Comparison of ENCODE assay signal across 1 cellular context in genomic region chr22:49949914-49950292, GRCh38.
TF ChIP-seq lines count a peak whose summit lies in the region.

No MANE protein-coding gene starts in this region.

TF ChIP-seq in HepG2, 621 proteins besides CTCF, POLR2A, EP300 and RAD21 (continues in another document):
- no peak for TF ChIP-seq SMAD9 (CRISPR knock-in tag; IDR thresholded peaks at IDR 0.05)
- TF ChIP-seq NFYC (CRISPR knock-in tag; IDR thresholded peaks at IDR 0.05), result no peak
- no peak for TF ChIP-seq TEF (CRISPR knock-in tag; IDR thresholded peaks at IDR 0.05)
- TF ChIP-seq RARA (CRISPR knock-in tag; IDR thresholded peaks at IDR 0.05), result no peak
- no peak for TF ChIP-seq MIER2 (CRISPR knock-in tag; IDR thresholded peaks at IDR 0.05)
- no peak for TF ChIP-seq ETS1 (CRISPR knock-in tag; IDR thresholded peaks at IDR 0.05)
- no peak for TF ChIP-seq ZFP1 (CRISPR knock-in tag; IDR thresholded peaks at IDR 0.05)
- TF ChIP-seq SIX4 (CRISPR knock-in tag; IDR thresholded peaks at IDR 0.05), result no peak
- TF ChIP-seq HCFC1 (IDR thresholded peaks at IDR 0.05; ENCODE audit: low read depth, low read length), result no peak
- no peak for TF ChIP-seq REXO4 (CRISPR knock-in tag; IDR thresholded peaks at IDR 0.05; ENCODE audit: borderline replicate concordance)
- TF ChIP-seq ZNF253 (CRISPR knock-in tag; IDR thresholded peaks at IDR 0.05; ENCODE audit: borderline replicate concordance), result no peak
- no peak for TF ChIP-seq ZKSCAN5 (CRISPR knock-in tag; IDR thresholded peaks at IDR 0.05)
- TF ChIP-seq PRDM15 (CRISPR knock-in tag; IDR thresholded peaks at IDR 0.05), result no peak
- 0 out of 2 replicates have a peak, but pooled peaks have one; percentile 21 for TF ChIP-seq ARNTL (CRISPR knock-in tag; IDR thresholded peaks at IDR 0.05)
- no peak; the same call in 1 of the 2 replicates for TF ChIP-seq ZNF609 (CRISPR knock-in tag; IDR thresholded peaks at IDR 0.05; ENCODE audit: borderline replicate concordance)
- 0 out of 2 replicates have a peak, but pooled peaks have one; percentile 2 for TF ChIP-seq ZNF343 (CRISPR knock-in tag; IDR thresholded peaks at IDR 0.05)
- no peak for TF ChIP-seq TEAD2 (CRISPR knock-in tag; IDR thresholded peaks at IDR 0.05)
- TF ChIP-seq ZSCAN21 (CRISPR knock-in tag; IDR thresholded peaks at IDR 0.05; ENCODE audit: borderline replicate concordance), result no peak
- TF ChIP-seq MTA3 (CRISPR knock-in tag; IDR thresholded peaks at IDR 0.05), result no peak
- no peak for TF ChIP-seq CEBPB (IDR thresholded peaks at IDR 0.05; ENCODE audit: borderline replicate concordance, low read depth, low read length)
- TF ChIP-seq IKZF4 (CRISPR knock-in tag; IDR thresholded peaks at IDR 0.05; ENCODE audit: borderline replicate concordance, low read depth, not compliant biosample characterization), result no peak
- no peak for TF ChIP-seq ZFP36 (IDR thresholded peaks at IDR 0.05; ENCODE audit: borderline replicate concordance, low read depth, low read length, partially characterized antibody)
- no peak for TF ChIP-seq FUBP1 (CRISPR knock-in tag; IDR thresholded peaks at IDR 0.05; ENCODE audit: borderline replicate concordance)
- TF ChIP-seq ZBED4 (CRISPR knock-in tag; IDR thresholded peaks at IDR 0.05; ENCODE audit: borderline replicate concordance), result no peak
- no peak for TF ChIP-seq ZKSCAN1 (IDR thresholded peaks at IDR 0.05; ENCODE audit: low read length)
- TF ChIP-seq HOXA5 (CRISPR knock-in tag; IDR thresholded peaks at IDR 0.05), result no peak
- no peak for TF ChIP-seq ZNF766 (CRISPR knock-in tag; IDR thresholded peaks at IDR 0.05; ENCODE audit: borderline replicate concordance)
- no peak for TF ChIP-seq ZNF616 (CRISPR knock-in tag; IDR thresholded peaks at IDR 0.05; ENCODE audit: low read depth)
- no peak for TF ChIP-seq DBP (CRISPR knock-in tag; IDR thresholded peaks at IDR 0.05; ENCODE audit: not compliant biosample characterization)
- TF ChIP-seq ADNP (CRISPR knock-in tag; IDR thresholded peaks at IDR 0.05), result no peak
- no peak for TF ChIP-seq ZGPAT (CRISPR knock-in tag; IDR thresholded peaks at IDR 0.05)
- TF ChIP-seq FOXO1 (CRISPR knock-in tag; IDR thresholded peaks at IDR 0.05), result no peak
- no peak for TF ChIP-seq GTF2F1 (IDR thresholded peaks at IDR 0.05; ENCODE audit: low read length)
- 0 out of 2 replicates have a peak, but pooled peaks have one; percentile 12 for TF ChIP-seq ZMAT3 (CRISPR knock-in tag; conservative IDR thresholded peaks at IDR 0.05)
- no peak for TF ChIP-seq ZSCAN5A (CRISPR knock-in tag; IDR thresholded peaks at IDR 0.05; ENCODE audit: borderline replicate concordance)
- TF ChIP-seq KDM3A (CRISPR knock-in tag; IDR thresholded peaks at IDR 0.05; ENCODE audit: low read depth), result no peak
- 0 out of 2 replicates have a peak, but pooled peaks have one; percentile 37 for TF ChIP-seq ARNT2 (CRISPR knock-in tag; IDR thresholded peaks at IDR 0.05; ENCODE audit: low read depth)
- no peak for TF ChIP-seq HNRNPK (IDR thresholded peaks at IDR 0.05; ENCODE audit: low read depth, low read length, poor library complexity, severe bottlenecking)
- TF ChIP-seq EHMT2 (IDR thresholded peaks at IDR 0.05; ENCODE audit: borderline replicate concordance, low read depth, low read length), result no peak
- no peak for TF ChIP-seq XRCC5 (optimal IDR thresholded peaks at IDR 0.05; ENCODE audit: low read length)
- peak; percentile 32; the same call in 1 of the 2 replicates for TF ChIP-seq ZFY (CRISPR knock-in tag; IDR thresholded peaks at IDR 0.05)
